In the genomic region with DNA sequence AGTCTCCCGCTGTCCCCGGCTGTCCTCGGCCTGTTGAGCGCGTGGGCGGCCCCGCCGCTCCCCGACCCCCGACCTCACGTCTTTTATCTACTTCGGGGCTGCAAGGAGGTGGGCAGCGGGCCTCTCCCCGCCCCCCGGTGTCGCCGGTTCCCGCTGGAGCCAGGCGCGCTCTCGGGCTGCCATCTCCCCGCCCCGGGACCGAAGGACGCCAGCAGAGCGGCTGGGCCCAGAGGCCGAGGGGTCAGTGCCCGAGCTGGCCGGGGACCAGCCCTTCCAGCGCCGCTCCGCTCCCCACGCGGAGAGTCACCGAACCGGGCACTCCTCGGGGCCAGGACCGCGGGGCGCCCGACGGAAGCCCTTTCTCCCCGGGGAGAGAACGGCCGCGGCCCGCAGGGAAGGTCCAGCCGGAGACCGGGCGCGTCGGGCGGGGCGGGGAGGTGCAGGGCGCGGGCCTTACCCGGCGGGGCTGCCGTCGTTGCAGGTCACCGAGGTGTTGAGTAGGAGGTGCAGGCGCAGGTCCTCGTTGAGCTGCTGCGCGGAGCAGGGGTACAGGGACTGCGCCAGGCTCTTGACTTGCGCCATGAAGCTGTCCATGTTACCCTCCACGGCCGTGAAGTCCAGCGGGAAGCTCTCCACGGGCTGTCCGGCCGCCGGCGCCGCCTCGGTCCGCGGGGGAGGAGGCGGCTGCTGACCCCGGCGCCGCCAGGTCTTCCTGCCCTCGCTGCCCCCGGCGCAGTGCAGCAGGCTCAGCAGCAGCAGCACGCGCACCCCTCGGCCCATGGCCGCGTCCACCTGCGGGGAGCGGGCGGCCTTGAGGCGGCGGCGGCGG, we compare ENCODE assay signal across 9 cellular contexts. TPM values are rescaled to one million over a fixed set of nuclear protein-coding genes. Genes with fewer than 3 reads are reported as not detected.
DNase-seq lines count a peak whose midpoint lies in the region; ATAC-seq and TF ChIP-seq lines count a peak whose summit lies in the region.
"Had no signal": no experiment of that assay in that cellular context is flagged by ENCODE, and none has a peak within 500 bp of the region (broad histone marks: within the 10 kb centered on the region; RNA-seq: fewer than 3 reads in every experiment).

No MANE protein-coding gene starts in this region.

- RAD21 ChIA-PET in HCT116 (lab: Charles Lee; ENCODE audit: low non-redundant PET in 1 of 2, low total read pairs in 2 of 2, uncharacterized antibody in 2 of 2, unreplicated experiment in 2 of 2) = interaction anchor here (1.0 to 2.4 kb wide), 4 partner anchors 61 to 77 kb away, joined by 3 to 50 read pairs (median 25); partner anchors contain the start of genes CENPX (in 2 of the 2), LRRC45 (in 2 of the 2) and DCXR (in 1 of the 2)

- no peak for TF ChIP-seq RAD21 in HCT116 (IDR thresholded peaks at IDR 0.05; ENCODE audit: low read depth)

- ATAC-seq in HCT116 (peak; percentile 24), HG02970 (IDR thresholded peaks at IDR 0.05; ENCODE audit: low FRiP score, unreplicated experiment) (no peak)

- H2AFZ ChIP-seq in HCT116 (ENCODE audit: low read depth, low read length, poor library complexity, severe bottlenecking) = peak overlapping the region; percentile 35
- H2AFZ ChIP-seq in neural progenitor cell (replicated peaks) = no peak overlapping the region

- DNase-seq in AG04450 (ENCODE audit: low read depth, low spot score) = no peak
- no peak for DNase-seq in HCT116 (ENCODE audit: low read depth, low spot score)
- DNase-seq in neural progenitor cell (ENCODE audit: low spot score) = peak; percentile 51
- no peak for DNase-seq in T1000 (lab: John Stamatoyannopoulos, UW)
- DNase-seq in OCI-M2 (lab: John Stamatoyannopoulos, UW; ENCODE audit: unreplicated experiment) = no peak
- no peak for DNase-seq in HEK293T (ENCODE audit: extremely low spot score)

- H3K9me2 ChIP-seq in HCT116 (ENCODE audit: insufficient read depth) = no peaks in the 10 kb centered on the region

- CTCF ChIA-PET in AG04450 (lab: Charles Lee) (interaction anchor here (0.6 to 1.9 kb wide), 12 partner anchors 16 to 336 kb away, joined by 3 to 34 read pairs (median 4); partner anchors contain the start of genes CENPX, DCXR and LRRC45), HCT116 (lab: Charles Lee) (interaction anchor here (1.0 to 3.1 kb wide), 14 partner anchors 8 to 139 kb away, joined by 3 to 151 read pairs (median 6); partner anchors contain the start of genes CENPX, DCXR, LRRC45 and MAFG), HEK293T (lab: Yijun Ruan, JAX) (interaction anchor here (0.7 to 2.3 kb wide), 15 partner anchors 7 to 230 kb away, joined by 3 to 34 read pairs (median 4); partner anchors contain the start of genes CENPX, DCXR, LRRC45 and MAFG)

- intact Hi-C loops in HCT116 (cut with micrococcal nuclease) = no loop called here
- intact Hi-C loops in dendritic cell treated with granulocyte-macrophage colony-stimulating factor and Interleukin-4, amounts not matched to agents 40 ng/mL and 50 ng/mL, for 4 days (cut with micrococcal nuclease) = loop anchor here (10.0 kb wide), 1 partner anchor 194 kb away; no protein-coding TSS in a partner anchor

- peak overlapping the region; percentile 23 for H3K4me3 Mint-ChIP-seq in dendritic cell treated with granulocyte-macrophage colony-stimulating factor and Interleukin-4, amounts not matched to agents 40 ng/mL and 50 ng/mL, for 4 days
- no peak overlapping the region for H3K4me3 Mint-ChIP-seq in neural progenitor cell

- H3K4me2 ChIP-seq in HCT116 (ENCODE audit: low read length) = peak overlapping the region; percentile 99
- H3K4me2 ChIP-seq in neural progenitor cell = peak overlapping the region; percentile 72

- H3K27me3 ChIP-seq in AG04450 (ENCODE audit: control insufficient read depth, insufficient read depth, low read length) (peaks cover 47% of the 10 kb centered on the region), HCT116 (ENCODE audit: insufficient read depth, low read length) (no peaks in the 10 kb centered on the region), neural progenitor cell (peaks cover 95% of the 10 kb centered on the region)

- no peaks in the 10 kb centered on the region for H3K36me3 Mint-ChIP-seq in dendritic cell treated with granulocyte-macrophage colony-stimulating factor and Interleukin-4, amounts not matched to agents 40 ng/mL and 50 ng/mL, for 4 days (ENCODE audit: low read depth)
- H3K36me3 Mint-ChIP-seq in neural progenitor cell = peaks cover 3% of the 10 kb centered on the region

- H3K27me3 Mint-ChIP-seq in dendritic cell treated with granulocyte-macrophage colony-stimulating factor and Interleukin-4, amounts not matched to agents 40 ng/mL and 50 ng/mL, for 4 days = peaks cover 63% of the 10 kb centered on the region
- peaks cover 33% of the 10 kb centered on the region for H3K27me3 Mint-ChIP-seq in neural progenitor cell (ENCODE audit: insufficient read depth, low read depth)

- no peak for TF ChIP-seq POLR2A in HCT116 (IDR thresholded peaks at IDR 0.05; ENCODE audit: borderline replicate concordance, extremely low read depth, insufficient read depth, insufficient read length)

- no peaks in the 10 kb centered on the region for H3K79me2 ChIP-seq in HCT116 (ENCODE audit: insufficient read depth, low read length)
- H3K79me2 ChIP-seq in neural progenitor cell (ENCODE audit: low read depth) = no peaks in the 10 kb centered on the region

- H4K20me1 ChIP-seq in HCT116 (ENCODE audit: insufficient read depth) = no peaks in the 10 kb centered on the region
- peaks cover 11% of the 10 kb centered on the region for H4K20me1 ChIP-seq in neural progenitor cell (ENCODE audit: low read depth)

- H3K36me3 ChIP-seq in HCT116 (ENCODE audit: control insufficient read depth in 1 of 2, insufficient read depth in 2 of 2, low read length in 2 of 2) = no peaks in the 10 kb centered on the region
- H3K36me3 ChIP-seq in neural progenitor cell = no peaks in the 10 kb centered on the region

- POLR2A ChIA-PET in AG04450 (lab: Yijun Ruan, JAX) (interaction anchor here (0.6 to 1.9 kb wide), 2 partner anchors 62 to 955 kb away, joined by 3 to 9 read pairs; partner anchors contain the start of genes CENPX and LRRC45), HCT116 (lab: Charles Lee) (interaction anchor here (1.0 kb wide), 2 partner anchors 44 to 56 kb away, joined by 3 to 4 read pairs; no protein-coding TSS in a partner anchor), HEK293T (lab: Yijun Ruan, JAX) (interaction anchor here (0.6 to 1.4 kb wide), 8 partner anchors 15 to 127 kb away, joined by 3 to 13 read pairs (median 3); partner anchors contain the start of genes CENPX, LRRC45 and MCRIP1)

- H3K4me1 ChIP-seq in HCT116 (ENCODE audit: control insufficient read depth in 1 of 2, insufficient read depth in 2 of 2, low read length in 2 of 2) (peaks cover 11 to 19% of the 10 kb centered on the region in 2 experiments), neural progenitor cell (peaks cover 8% of the 10 kb centered on the region)

- H3K9ac ChIP-seq in HCT116 (ENCODE audit: low read length) (peak overlapping the region; percentile 62), neural progenitor cell (no peak overlapping the region)

- BruUV-seq in HCT116 (replicated peaks; lab: Mats Ljungman, UMichigan) = no TSS peak

- no peak overlapping the region for H3K27ac Mint-ChIP-seq in dendritic cell treated with granulocyte-macrophage colony-stimulating factor and Interleukin-4, amounts not matched to agents 40 ng/mL and 50 ng/mL, for 4 days
- no peak overlapping the region for H3K27ac Mint-ChIP-seq in neural progenitor cell

- no peak overlapping the region for H3K27ac ChIP-seq in AG04450 (ENCODE audit: low read depth, low read length)
- H3K27ac ChIP-seq in HCT116 (ENCODE audit: low read depth, low read length) = peak overlapping the region; percentile 67; the same call in 1 of the 2 replicates
- no peak overlapping the region for H3K27ac ChIP-seq in neural progenitor cell

- TF ChIP-seq CTCF in AG04450 (IDR thresholded peaks at IDR 0.05; ENCODE audit: low read depth, low read length) (no peak), HCT116 (IDR thresholded peaks at IDR 0.05 in 2 of 3, conservative IDR thresholded peaks at IDR 0.05 in 1 of 3; ENCODE audit: borderline replicate concordance in 1 of 3, insufficient read depth in 1 of 3, low read depth in 2 of 3, low read length in 2 of 3) (no peak), neural progenitor cell (IDR thresholded peaks at IDR 0.05) (no peak)

- H3K4me3 ChIP-seq in AG04450 (ENCODE audit: low read depth, low read length) (peak overlapping the region; percentile 7; the same call in 1 of the 2 replicates), HCT116 (replicated peaks in 1 of 2; ENCODE audit: low read depth in 1 of 2, low read length in 2 of 2) (peak overlapping the region; percentile 50 to 69), neural progenitor cell (peak overlapping the region; percentile 38)

- H3K9me3 ChIP-seq in AG04450 (ENCODE audit: control insufficient read depth, insufficient read depth, low read length) = no peaks in the 10 kb centered on the region; the same call in 1 of the 2 replicates
- H3K9me3 ChIP-seq in HCT116 (ENCODE audit: control insufficient read depth in 1 of 2, insufficient read depth in 1 of 2, low read depth in 1 of 2, low read length in 2 of 2) = no peaks in the 10 kb centered on the region
- no peaks in the 10 kb centered on the region for H3K9me3 ChIP-seq in neural progenitor cell (ENCODE audit: low read depth)

- peaks cover 19% of the 10 kb centered on the region for H3F3A ChIP-seq in neural progenitor cell (ENCODE audit: low read depth)

- H3K9me3 Mint-ChIP-seq in dendritic cell treated with granulocyte-macrophage colony-stimulating factor and Interleukin-4, amounts not matched to agents 40 ng/mL and 50 ng/mL, for 4 days = no peaks in the 10 kb centered on the region
- H3K9me3 Mint-ChIP-seq in neural progenitor cell = no peaks in the 10 kb centered on the region

- peaks cover 8% of the 10 kb centered on the region for H3K4me1 Mint-ChIP-seq in dendritic cell treated with granulocyte-macrophage colony-stimulating factor and Interleukin-4, amounts not matched to agents 40 ng/mL and 50 ng/mL, for 4 days (ENCODE audit: low read depth)
- peaks cover 38% of the 10 kb centered on the region for H3K4me1 Mint-ChIP-seq in neural progenitor cell

RNA-seq across cellular contexts. Expression of gene NOTUM, which starts 0.6 kb away (rescaled TPM):
- 0.04 TPM in 1 of 2 replicates, not detected in the other for polyA plus RNA-seq in AG04450 (2011; rRNA removed)
- polyA minus RNA-seq in AG04450 (2011; rRNA and poly(A)+ RNA removed) = not detected in 2 replicates
- total RNA-seq in HCT116 (2021; ENCODE audit: unreplicated experiment) = 12.5 TPM
- polyA plus RNA-seq in HCT116 (2012) = 12.6 and 14.5 TPM in 2 replicates
- total RNA-seq in neural progenitor cell (ENCODE audit: low replicate concordance) = 0.25 TPM in 1 of 2 replicates, not detected in the other

RNA-seq across cellular contexts. Expression of gene MYADML2, which starts 13.3 kb away (rescaled TPM):
- polyA plus RNA-seq in AG04450 (2011; rRNA removed) = not detected in 2 replicates
- polyA minus RNA-seq in AG04450 (2011; rRNA and poly(A)+ RNA removed) = not detected in 2 replicates
- total RNA-seq in HCT116 (2021; ENCODE audit: unreplicated experiment) (not detected), neural progenitor cell (ENCODE audit: low replicate concordance) (0.11 TPM in 1 of 2 replicates, not detected in the other)
- 0.18 and 0.29 TPM in 2 replicates for polyA plus RNA-seq in HCT116 (2012)
- total RNA-seq: pulmonary artery endothelial cell had no signal

RNA-seq across cellular contexts. Expression of gene ASPSCR1, which starts 17.1 kb away (rescaled TPM):
- 7.1 and 8.8 TPM in 2 replicates for polyA plus RNA-seq in AG04450 (2011; rRNA removed)
- 6.9 and 10.6 TPM in 2 replicates for polyA minus RNA-seq in AG04450 (2011; rRNA and poly(A)+ RNA removed)
- 51.0 TPM for total RNA-seq in HCT116 (2021; ENCODE audit: unreplicated experiment)
- polyA plus RNA-seq in HCT116 (2012) = 36.7 and 38.7 TPM in 2 replicates
- 13.1 and 40.9 TPM in 2 replicates for total RNA-seq in neural progenitor cell (ENCODE audit: low replicate concordance)

RNA-seq across cellular contexts. Expression of gene PYCR1, which starts 23.2 kb away (rescaled TPM):
- 103 and 154 TPM in 2 replicates for polyA plus RNA-seq in AG04450 (2011; rRNA removed)
- 84.5 and 118 TPM in 2 replicates for polyA minus RNA-seq in AG04450 (2011; rRNA and poly(A)+ RNA removed)
- total RNA-seq in HCT116 (2021; ENCODE audit: unreplicated experiment) (396 TPM), neural progenitor cell (ENCODE audit: low replicate concordance) (32.6 and 72.2 TPM in 2 replicates)
- 376 and 456 TPM in 2 replicates for polyA plus RNA-seq in HCT116 (2012)

RNA-seq across cellular contexts. Expression of gene MAFG, which starts 32.8 kb away (rescaled TPM):
- polyA plus RNA-seq in AG04450 (2011; rRNA removed) = 17.6 and 17.7 TPM in 2 replicates
- polyA minus RNA-seq in AG04450 (2011; rRNA and poly(A)+ RNA removed) = 9.3 and 10.6 TPM in 2 replicates
- total RNA-seq in HCT116 (2021; ENCODE audit: unreplicated experiment) = 46.8 TPM
- polyA plus RNA-seq in HCT116 (2012) = 29.0 and 32.9 TPM in 2 replicates
- 8.1 and 12.9 TPM in 2 replicates for total RNA-seq in neural progenitor cell (ENCODE audit: low replicate concordance)

Comparison
In these comparisons a context has a peak if more than half of its experiments do, and no peak if none do; other contexts are left out.
1. H3K4me3 ChIP-seq: peak in every context shown above with its lines; median percentile 60 in HCT116; 38 in neural progenitor cell; 7 in AG04450.
2. RNA of gene NOTUM, which starts 0.6 kb away (total RNA-seq): 12.5 TPM in HCT116 (single experiment); 0.25 TPM in neural progenitor cell; every median in the first group is over 10 times any median in the second.